In the genomic region with DNA sequence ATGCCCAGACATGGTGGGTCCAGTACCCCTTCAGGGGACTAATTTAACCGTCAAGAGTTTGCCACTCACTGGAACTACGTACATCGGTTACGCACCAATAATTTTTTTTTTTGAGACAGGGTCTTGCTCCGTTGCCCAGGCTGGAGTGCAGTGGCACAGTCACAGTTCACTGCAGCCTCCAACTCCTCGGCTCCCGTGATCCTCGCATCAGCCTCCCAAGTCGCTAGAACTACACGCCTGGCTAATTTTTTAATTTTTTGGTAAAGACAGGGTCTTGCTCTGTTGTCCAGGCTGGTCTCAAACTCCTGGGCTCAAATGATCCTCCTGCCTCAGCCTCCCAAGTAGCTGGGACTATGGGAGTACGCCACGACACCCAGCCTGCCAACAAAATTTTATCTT, we compare ENCODE assay signal across 15 cellular contexts.
"Had no signal": no experiment of that assay in that cellular context is flagged by ENCODE, and none has a peak within 500 bp of the region (broad histone marks: within the 10 kb centered on the region; RNA-seq: fewer than 3 reads in every experiment).

No MANE protein-coding gene starts in this region.

- DNase-seq: activated effector memory CD4-positive, alpha-beta T cell treated with Interleukin-2 at 50 U/mL for 16 hours; effector memory CD8-positive, alpha-beta T cell; natural killer cell; T-helper 9 cell; trophoblast cell had no signal

- H3K27ac ChIP-seq: colonic mucosa, parathyroid adenoma had no signal

- H3K36me3 Mint-ChIP-seq: activated CD4-positive, alpha-beta memory T cell treated with anti-CD3 and anti-CD28 coated beads for 36 hours; natural killer cell had no signal

- ATAC-seq: effector memory CD8-positive, alpha-beta T cell; natural killer cell had no signal

- H3K4me1 ChIP-seq: breast epithelium, parathyroid adenoma had no signal

- H3K4me3 Mint-ChIP-seq: activated CD4-positive, alpha-beta memory T cell treated with anti-CD3 and anti-CD28 coated beads for 36 hours; effector memory CD8-positive, alpha-beta T cell; natural killer cell; stimulated activated memory B cell treated with anti-CD40 and anti-IgM and Interleukin-4, amounts not matched to agents 10 μg/mL and 1 μg/mL and 100 μg/mL, for 72 hours had no signal

- H3K27me3 ChIP-seq: breast epithelium, colonic mucosa, dorsolateral prefrontal cortex had no signal

- H3K9me3 Mint-ChIP-seq: activated CD4-positive, alpha-beta memory T cell treated with anti-CD3 and anti-CD28 coated beads for 36 hours; activated naive CD4-positive, alpha-beta T cell treated with anti-CD3 and anti-CD28 coated beads for 36 hours; effector memory CD8-positive, alpha-beta T cell; natural killer cell; stimulated activated memory B cell treated with anti-CD40 and anti-IgM and Interleukin-4, amounts not matched to agents 10 μg/mL and 1 μg/mL and 100 μg/mL, for 72 hours had no signal

- H2AFZ ChIP-seq: parathyroid adenoma had no signal

- H3K4me3 ChIP-seq: colonic mucosa, dorsolateral prefrontal cortex, left ventricle myocardium inferior, skin epidermis had no signal

- H3K9ac ChIP-seq: parathyroid adenoma had no signal

- H3K36me3 ChIP-seq: breast epithelium, colonic mucosa, esophagus muscularis mucosa, left ventricle myocardium inferior had no signal

- H3K9me3 ChIP-seq: breast epithelium, colonic mucosa, esophagus muscularis mucosa, left ventricle myocardium inferior had no signal

- H3K27ac Mint-ChIP-seq: activated CD4-positive, alpha-beta memory T cell treated with anti-CD3 and anti-CD28 coated beads for 36 hours; activated naive CD4-positive, alpha-beta T cell treated with anti-CD3 and anti-CD28 coated beads for 36 hours; effector memory CD8-positive, alpha-beta T cell; natural killer cell; stimulated activated memory B cell treated with anti-CD40 and anti-IgM and Interleukin-4, amounts not matched to agents 10 μg/mL and 1 μg/mL and 100 μg/mL, for 72 hours had no signal
